Comparison of ENCODE assay signal across 8 cellular contexts in genomic region chr16:2047330-2048115, GRCh38. TPM values are rescaled to one million over a fixed set of nuclear protein-coding genes. Genes with fewer than 3 reads are reported as not detected.
A peak's percentile ranks its signal among the peaks of the same experiment; 100 is the strongest.
DNase-seq lines count a peak whose midpoint lies in the region; ATAC-seq and TF ChIP-seq lines count a peak whose summit lies in the region.

TSS of gene NTHL1 (minus strand) at chr16:2047834. CDS start at chr16:2047823, 11 bp downstream.
TSS of gene TSC2 (plus strand) at chr16:2047985. CDS start at chr16:2048616, 631 bp downstream.

- no peaks in the 10 kb centered on the region for H3K36me3 ChIP-seq in kidney epithelial cell (ENCODE audit: control insufficient read depth, insufficient read depth, low read length)

- ATAC-seq in GM19023 (IDR thresholded peaks at IDR 0.05; ENCODE audit: unreplicated experiment) (peak; percentile 94), HG03280 (IDR thresholded peaks at IDR 0.05; ENCODE audit: unreplicated experiment) (peak; percentile 95)

- peak; percentile 10 for TF ChIP-seq CTCF in kidney epithelial cell (IDR thresholded peaks at IDR 0.05; ENCODE audit: insufficient read depth, low read length, poor library complexity, severe bottlenecking)

- no peaks in the 10 kb centered on the region for H3K27me3 ChIP-seq in kidney epithelial cell (ENCODE audit: control insufficient read depth, insufficient read depth, low read length)

- DNase-seq in AG20443 (ENCODE audit: low spot score) (peak; percentile 97), NCI-H446 treated with DMSO at 0.1 percent for 48 hours (lab: John Stamatoyannopoulos, UW) (peak; percentile 82), cerebellar nuclear complex (lab: John Stamatoyannopoulos, UW) (peak; percentile 57 to 86), kidney epithelial cell (ENCODE audit: low read depth) (peak; percentile 86)
- DNase-seq in activated CD4-positive, CD25-positive, alpha-beta regulatory T cell treated with anti-CD3 and anti-CD28 coated beads, Interleukin-2, amount 50 U/mL, for 72 hours, result peak; percentile 96
- DNase-seq in stimulated activated CD4-positive, alpha-beta T cell treated with anti-CD3 and anti-CD28 coated beads, Interleukin-15, amount 100 ng/mL, for 48 hours (ENCODE audit: low read depth in 2 of 2), result peak; percentile 92 to 94

- peak within 1 kb of the TSS; percentile 60 for H3K4me3 ChIP-seq in kidney epithelial cell (ENCODE audit: low read depth, low read length)

RNA-seq across cellular contexts. Expression of gene NTHL1, which starts in this region (rescaled TPM):
- 39.3 and 44.1 TPM in 2 replicates for total RNA-seq in kidney epithelial cell

RNA-seq across cellular contexts. Expression of gene TSC2, which starts in this region (rescaled TPM):
- 67.9 and 104 TPM in 2 replicates for total RNA-seq in kidney epithelial cell

Comparison
In these comparisons a context has a peak if more than half of its experiments do, and no peak if none do; other contexts are left out.
1. Peak in every context shown above with its lines: DNase-seq, ATAC-seq and H3K4me3 ChIP-seq.